18 cellular contexts compared by ENCODE assay signal in genomic region chrX:22912598-22912997, GRCh38.
"Had no signal": no experiment of that assay in that cellular context is flagged by ENCODE, and none has a peak within 500 bp of the region (broad histone marks: within the 10 kb centered on the region; RNA-seq: fewer than 3 reads in every experiment).

No MANE protein-coding gene starts in this region.

- H3K27ac ChIP-seq: foreskin keratinocyte, left ventricle myocardium inferior, lower lobe of right lung, pancreas, thyroid gland, upper lobe of left lung, uterus had no signal

- H3K9me3 ChIP-seq: left ventricle myocardium inferior, lower lobe of right lung, pancreas, thyroid gland, upper lobe of left lung, uterus had no signal

- H3K27me3 ChIP-seq: foreskin keratinocyte, thyroid gland, upper lobe of left lung, uterus had no signal

- H3K36me3 ChIP-seq: left ventricle myocardium inferior, lower lobe of right lung, pancreas, thyroid gland, upper lobe of left lung, uterus had no signal

- H3K4me3 ChIP-seq: left ventricle myocardium inferior, lower lobe of right lung, pancreas, smooth muscle cell, thyroid gland, upper lobe of left lung, uterus had no signal

- H3K4me1 ChIP-seq: foreskin keratinocyte, left ventricle myocardium inferior, lower lobe of right lung, pancreas, thyroid gland, upper lobe of left lung, uterus had no signal

- H3K4me2 ChIP-seq: smooth muscle cell had no signal

- DNase-seq: erythroblast; foreskin keratinocyte; immature natural killer cell; left cardiac atrium; left ventricle myocardium inferior; lower lobe of right lung; mesenchymal stem cell; midbrain; naive B cell; occipital lobe; pancreas; right cardiac atrium; stimulated activated CD4-positive, alpha-beta T cell treated with anti-CD3 and anti-CD28 coated beads, Interleukin-2, amount 100 ng/mL, for 48 hours; stimulated activated naive CD4-positive, alpha-beta T cell treated with Interleukin-2 at 50 U/mL for 16 hours; thyroid gland; upper lobe of left lung; uterus had no signal
